8 cellular contexts compared by ENCODE assay signal in the genomic region with DNA sequence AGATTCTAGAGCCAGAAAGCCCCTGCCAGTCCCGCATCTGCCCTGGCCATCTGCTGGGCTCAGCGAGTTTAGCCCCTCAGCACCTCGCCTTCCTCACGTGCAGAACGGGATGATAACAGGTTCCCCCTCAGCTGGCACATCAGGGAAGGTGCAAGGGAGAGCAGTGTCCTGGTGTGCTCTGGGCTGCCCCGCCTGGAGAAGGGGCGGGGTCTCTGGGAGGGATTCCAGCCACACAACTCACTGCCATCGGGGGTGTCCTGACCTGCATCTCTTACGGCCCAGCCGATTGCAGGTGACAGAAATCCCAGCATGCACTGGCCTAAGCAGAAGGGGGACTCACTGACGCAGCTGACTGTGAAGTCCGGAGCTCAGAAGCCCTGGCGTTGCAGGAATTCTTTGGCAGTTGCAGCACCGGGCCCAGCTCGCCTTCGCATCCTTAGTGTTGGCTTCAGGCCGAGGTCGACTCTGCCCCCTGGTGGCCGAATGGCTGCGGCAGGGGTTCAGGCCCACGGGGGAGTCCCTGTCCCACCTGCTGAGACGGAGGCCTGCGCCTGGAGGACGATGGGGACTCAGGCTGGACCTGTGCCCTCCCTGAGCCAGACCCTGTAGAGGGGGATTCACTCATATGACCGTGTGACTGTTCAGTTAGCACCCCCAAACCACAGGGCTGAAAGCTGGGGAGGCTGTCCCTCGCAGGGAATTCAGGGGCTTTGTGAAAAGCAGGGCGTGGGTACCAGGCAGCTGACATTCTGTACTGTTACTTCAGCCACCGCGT.
DNase-seq lines count a peak whose midpoint lies in the region; ATAC-seq, FAIRE-seq and TF ChIP-seq lines count a peak whose summit lies in the region.

No MANE protein-coding gene starts in this region.

- no peaks in the 10 kb centered on the region for H3K27me3 ChIP-seq in astrocyte (ENCODE audit: insufficient read depth, low read length)
- no peaks in the 10 kb centered on the region for H3K27me3 ChIP-seq in iPS-18a (ENCODE audit: control insufficient read depth, insufficient read depth, low read length)

- no peak overlapping the region for H3K4me3 ChIP-seq in astrocyte (ENCODE audit: insufficient read depth, low read depth, low read length)
- H3K4me3 ChIP-seq in iPS-18a (ENCODE audit: low read length): peak overlapping the region; percentile 43

- peaks cover 3% of the 10 kb centered on the region for H3K4me1 ChIP-seq in astrocyte (ENCODE audit: insufficient read depth, low read length)
- no peaks in the 10 kb centered on the region for H3K4me1 ChIP-seq in iPS-18a (ENCODE audit: control insufficient read depth, low read depth, low read length)

- no peak overlapping the region for H3K4me2 ChIP-seq in astrocyte (ENCODE audit: low read length)

- no peak overlapping the region for H3K9ac ChIP-seq in astrocyte (ENCODE audit: low read length)
- H3K9ac ChIP-seq in iPS-18a (ENCODE audit: low read length): no peak overlapping the region

- H4K20me1 ChIP-seq in astrocyte (ENCODE audit: insufficient read depth, low read length): no peaks in the 10 kb centered on the region

- H3K9me3 Mint-ChIP-seq in astrocyte (ENCODE audit: unreplicated experiment): no peaks in the 10 kb centered on the region

- H3K4me1 Mint-ChIP-seq in astrocyte (ENCODE audit: low read depth, unreplicated experiment): peaks cover 3% of the 10 kb centered on the region

- H3K27ac Mint-ChIP-seq in astrocyte (ENCODE audit: unreplicated experiment): no peak overlapping the region

- peaks cover 34% of the 10 kb centered on the region for H3K27me3 Mint-ChIP-seq in astrocyte (ENCODE audit: low read depth, unreplicated experiment)

- H3K27ac ChIP-seq in astrocyte (ENCODE audit: low read depth, low read length) (no peak overlapping the region), iPS-18a (ENCODE audit: low read length) (no peak overlapping the region)

- peak; percentile 27 for TF ChIP-seq CTCF in astrocyte (IDR thresholded peaks at IDR 0.05; ENCODE audit: insufficient read depth, low read depth, low read length)

- H2AFZ ChIP-seq in astrocyte (ENCODE audit: low read depth, low read length): no peak overlapping the region

- H3K36me3 Mint-ChIP-seq in astrocyte (ENCODE audit: low read depth, unreplicated experiment): no peaks in the 10 kb centered on the region

- H3K9me3 ChIP-seq in astrocyte (ENCODE audit: insufficient read depth, low read depth, low read length): no peaks in the 10 kb centered on the region
- H3K9me3 ChIP-seq in iPS-18a (ENCODE audit: control insufficient read depth, low read depth, low read length): no peaks in the 10 kb centered on the region

- no peak for FAIRE-seq in astrocyte (lab: Jason Lieb, UNC)

- no peak overlapping the region for H3K4me3 Mint-ChIP-seq in astrocyte (ENCODE audit: unreplicated experiment)

- no peaks in the 10 kb centered on the region for H3K79me2 ChIP-seq in astrocyte (ENCODE audit: insufficient read depth, low read length)

- DNase-seq in activated gamma-delta T cell treated with Interleukin-2 at 50 U/mL for 16 hours (peak; percentile 67), activated gamma-delta T cell (lab: John Stamatoyannopoulos, UW) (no peak), T-helper 1 cell (peak; percentile 29 to 62 (median 55)), astrocyte (ENCODE audit: low read depth) (no peak), NCI-H510A treated with DMSO at 0.1 percent for 48 hours (lab: John Stamatoyannopoulos, UW) (no peak)
- peak; percentile 54 to 76 (median 70) for DNase-seq in stimulated activated CD4-positive, alpha-beta T cell treated with anti-CD3 and anti-CD28 coated beads, Interleukin-12 subunit alpha, Interleukin-12 subunit beta, amount 100 ng/mL, for 48 hours (ENCODE audit: low read depth in 2 of 3, low spot score in 1 of 3)

- no peaks in the 10 kb centered on the region for H3K36me3 ChIP-seq in astrocyte (ENCODE audit: insufficient read depth, low read length)
- no peaks in the 10 kb centered on the region for H3K36me3 ChIP-seq in iPS-18a (ENCODE audit: control insufficient read depth, low read depth, low read length)

- peak; percentile 46 for ATAC-seq in HG03521 (IDR thresholded peaks at IDR 0.05; ENCODE audit: unreplicated experiment)

Comparison
In these comparisons a context has a peak if more than half of its experiments do, and no peak if none do; other contexts are left out.
1. DNase-seq: peak in activated gamma-delta T cell treated with Interleukin-2 at 50 U/mL for 16 hours (single experiment), T-helper 1 cell (5 of 5) and stimulated activated CD4-positive, alpha-beta T cell treated with anti-CD3 and anti-CD28 coated beads, Interleukin-12 subunit alpha, Interleukin-12 subunit beta, amount 100 ng/mL, for 48 hours (3 of 3); none in activated gamma-delta T cell (single experiment), astrocyte (single experiment) and NCI-H510A treated with DMSO at 0.1 percent for 48 hours (single experiment).